1 cellular context compared by ENCODE assay signal in the genomic region with DNA sequence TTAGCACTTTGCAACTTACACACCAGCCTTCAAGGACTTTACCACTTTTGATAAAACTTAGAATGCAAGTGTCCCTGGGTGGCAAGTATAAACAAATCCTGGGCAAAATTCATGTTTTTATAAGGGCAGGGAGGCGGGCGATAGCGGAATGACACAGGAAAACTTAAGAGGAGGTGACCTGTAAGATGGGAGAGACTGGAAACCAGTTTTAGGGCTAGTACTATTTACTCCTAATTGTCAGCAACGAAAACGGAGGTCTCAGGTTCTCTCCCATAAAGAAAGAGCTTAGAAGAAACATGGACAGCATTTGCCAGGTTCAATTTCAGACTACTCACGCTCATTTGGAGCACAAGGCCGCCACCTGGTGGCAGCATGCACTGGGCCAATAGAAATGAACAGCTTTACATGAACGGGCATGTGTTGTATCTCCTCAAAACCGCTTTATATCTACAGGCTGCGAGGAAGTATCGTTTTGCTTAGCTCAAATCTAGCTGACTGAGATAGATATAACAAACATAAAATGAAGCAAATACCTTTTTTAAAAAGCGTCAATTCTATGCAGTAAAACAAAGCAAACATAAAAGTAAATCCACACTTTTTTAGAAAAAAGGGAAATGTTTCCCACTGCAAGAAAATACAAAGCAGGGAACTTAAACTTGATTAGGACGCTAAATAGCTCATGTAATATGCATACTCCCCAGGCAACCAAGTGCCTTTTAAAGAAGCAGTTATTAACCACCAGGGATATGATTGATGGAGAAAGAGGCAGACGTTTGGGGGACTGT.
TF ChIP-seq lines count a peak whose summit lies in the region.

No MANE protein-coding gene starts in this region.

TF ChIP-seq in GM12878, 131 proteins besides CTCF, POLR2A, EP300 and RAD21:
- TF ChIP-seq CBX5 (IDR thresholded peaks at IDR 0.05; ENCODE audit: low read depth) (peak; percentile 58; the same call in 1 of the 2 replicates), ZNF24 (IDR thresholded peaks at IDR 0.05) (peak; percentile 33), RUNX3 (IDR thresholded peaks at IDR 0.05; ENCODE audit: low read length) (0 out of 2 replicates have a peak, but pooled peaks have one; percentile 6), YY1 (IDR thresholded peaks at IDR 0.05; ENCODE audit: low read depth, low read length) (peak; percentile 85), ZNF384 (IDR thresholded peaks at IDR 0.05; ENCODE audit: borderline replicate concordance, low read depth, low read length) (no peak), SMC3 (IDR thresholded peaks at IDR 0.05; ENCODE audit: borderline replicate concordance, low read length) (peak; percentile 96), POU2F2 (IDR thresholded peaks at IDR 0.05; ENCODE audit: borderline replicate concordance, low read depth, low read length) (0 out of 3 replicates have a peak, but pooled peaks have one; percentile 49)
- TF ChIP-seq, protein P1, sequence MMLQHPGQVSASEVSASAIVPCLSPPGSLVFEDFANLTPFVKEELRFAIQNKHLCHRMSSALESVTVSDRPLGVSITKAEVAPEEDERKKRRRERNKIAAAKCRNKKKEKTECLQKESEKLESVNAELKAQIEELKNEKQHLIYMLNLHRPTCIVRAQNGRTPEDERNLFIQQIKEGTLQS (IDR thresholded peaks at IDR 0.05; ENCODE audit: borderline replicate concordance, extremely low read depth, low read depth, low read length): no peak
- TF ChIP-seq, protein P2, sequence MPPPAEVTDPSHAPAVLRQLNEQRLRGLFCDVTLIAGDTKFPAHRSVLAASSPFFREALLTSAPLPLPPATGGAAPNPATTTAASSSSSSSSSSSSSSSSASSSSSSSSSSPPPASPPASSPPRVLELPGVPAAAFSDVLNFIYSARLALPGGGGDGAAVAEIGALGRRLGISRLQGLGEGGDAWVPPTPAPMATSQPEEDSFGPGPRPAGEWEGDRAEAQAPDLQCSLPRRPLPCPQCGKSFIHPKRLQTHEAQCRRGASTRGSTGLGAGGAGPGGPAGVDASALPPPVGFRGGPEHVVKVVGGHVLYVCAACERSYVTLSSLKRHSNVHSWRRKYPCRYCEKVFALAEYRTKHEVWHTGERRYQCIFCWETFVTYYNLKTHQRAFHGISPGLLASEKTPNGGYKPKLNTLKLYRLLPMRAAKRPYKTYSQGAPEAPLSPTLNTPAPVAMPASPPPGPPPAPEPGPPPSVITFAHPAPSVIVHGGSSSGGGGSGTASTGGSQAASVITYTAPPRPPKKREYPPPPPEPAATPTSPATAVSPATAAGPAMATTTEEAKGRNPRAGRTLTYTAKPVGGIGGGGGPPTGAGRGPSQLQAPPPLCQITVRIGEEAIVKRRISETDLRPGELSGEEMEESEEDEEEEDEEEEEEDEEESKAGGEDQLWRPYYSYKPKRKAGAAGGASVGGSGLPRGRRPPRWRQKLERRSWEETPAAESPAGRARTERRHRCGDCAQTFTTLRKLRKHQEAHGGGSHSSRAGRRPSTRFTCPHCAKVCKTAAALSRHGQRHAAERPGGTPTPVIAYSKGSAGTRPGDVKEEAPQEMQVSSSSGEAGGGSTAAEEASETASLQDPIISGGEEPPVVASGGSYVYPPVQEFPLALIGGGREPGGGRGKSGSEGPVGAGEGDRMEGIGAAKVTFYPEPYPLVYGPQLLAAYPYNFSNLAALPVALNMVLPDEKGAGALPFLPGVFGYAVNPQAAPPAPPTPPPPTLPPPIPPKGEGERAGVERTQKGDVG (CRISPR knock-in tag; IDR thresholded peaks at IDR 0.05): no peak
- TF ChIP-seq, protein P3, sequence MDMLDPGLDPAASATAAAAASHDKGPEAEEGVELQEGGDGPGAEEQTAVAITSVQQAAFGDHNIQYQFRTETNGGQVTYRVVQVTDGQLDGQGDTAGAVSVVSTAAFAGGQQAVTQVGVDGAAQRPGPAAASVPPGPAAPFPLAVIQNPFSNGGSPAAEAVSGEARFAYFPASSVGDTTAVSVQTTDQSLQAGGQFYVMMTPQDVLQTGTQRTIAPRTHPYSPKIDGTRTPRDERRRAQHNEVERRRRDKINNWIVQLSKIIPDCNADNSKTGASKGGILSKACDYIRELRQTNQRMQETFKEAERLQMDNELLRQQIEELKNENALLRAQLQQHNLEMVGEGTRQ (IDR thresholded peaks at IDR 0.05; ENCODE audit: borderline replicate concordance, low read depth, low read length): no peak
- TF ChIP-seq, protein P4, sequence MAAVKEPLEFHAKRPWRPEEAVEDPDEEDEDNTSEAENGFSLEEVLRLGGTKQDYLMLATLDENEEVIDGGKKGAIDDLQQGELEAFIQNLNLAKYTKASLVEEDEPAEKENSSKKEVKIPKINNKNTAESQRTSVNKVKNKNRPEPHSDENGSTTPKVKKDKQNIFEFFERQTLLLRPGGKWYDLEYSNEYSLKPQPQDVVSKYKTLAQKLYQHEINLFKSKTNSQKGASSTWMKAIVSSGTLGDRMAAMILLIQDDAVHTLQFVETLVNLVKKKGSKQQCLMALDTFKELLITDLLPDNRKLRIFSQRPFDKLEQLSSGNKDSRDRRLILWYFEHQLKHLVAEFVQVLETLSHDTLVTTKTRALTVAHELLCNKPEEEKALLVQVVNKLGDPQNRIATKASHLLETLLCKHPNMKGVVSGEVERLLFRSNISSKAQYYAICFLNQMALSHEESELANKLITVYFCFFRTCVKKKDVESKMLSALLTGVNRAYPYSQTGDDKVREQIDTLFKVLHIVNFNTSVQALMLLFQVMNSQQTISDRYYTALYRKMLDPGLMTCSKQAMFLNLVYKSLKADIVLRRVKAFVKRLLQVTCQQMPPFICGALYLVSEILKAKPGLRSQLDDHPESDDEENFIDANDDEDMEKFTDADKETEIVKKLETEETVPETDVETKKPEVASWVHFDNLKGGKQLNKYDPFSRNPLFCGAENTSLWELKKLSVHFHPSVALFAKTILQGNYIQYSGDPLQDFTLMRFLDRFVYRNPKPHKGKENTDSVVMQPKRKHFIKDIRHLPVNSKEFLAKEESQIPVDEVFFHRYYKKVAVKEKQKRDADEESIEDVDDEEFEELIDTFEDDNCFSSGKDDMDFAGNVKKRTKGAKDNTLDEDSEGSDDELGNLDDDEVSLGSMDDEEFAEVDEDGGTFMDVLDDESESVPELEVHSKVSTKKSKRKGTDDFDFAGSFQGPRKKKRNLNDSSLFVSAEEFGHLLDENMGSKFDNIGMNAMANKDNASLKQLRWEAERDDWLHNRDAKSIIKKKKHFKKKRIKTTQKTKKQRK (IDR thresholded peaks at IDR 0.05; ENCODE audit: low read depth, low read length): no peak
